1 cellular context compared by ENCODE assay signal in genomic region chr16:74564451-74564984, GRCh38.
TF ChIP-seq lines count a peak whose summit lies in the region.

No MANE protein-coding gene starts in this region.

TF ChIP-seq in WTC11, 78 proteins besides CTCF, POLR2A, EP300 and RAD21 (continued from another document):
- no peak for TF ChIP-seq ATF6 (CRISPR knock-in tag; IDR thresholded peaks at IDR 0.05)
- no peak for TF ChIP-seq EMX1 (CRISPR knock-in tag; IDR thresholded peaks at IDR 0.05)
- no peak for TF ChIP-seq ATF2 (CRISPR knock-in tag; IDR thresholded peaks at IDR 0.05; ENCODE audit: borderline replicate concordance, low read depth)
- no peak for TF ChIP-seq GABPB1 (CRISPR knock-in tag; IDR thresholded peaks at IDR 0.05)
- no peak for TF ChIP-seq ZNF512 (CRISPR knock-in tag; IDR thresholded peaks at IDR 0.05; ENCODE audit: borderline replicate concordance)
